Comparison of ENCODE assay signal across 11 cellular contexts in the genomic region with DNA sequence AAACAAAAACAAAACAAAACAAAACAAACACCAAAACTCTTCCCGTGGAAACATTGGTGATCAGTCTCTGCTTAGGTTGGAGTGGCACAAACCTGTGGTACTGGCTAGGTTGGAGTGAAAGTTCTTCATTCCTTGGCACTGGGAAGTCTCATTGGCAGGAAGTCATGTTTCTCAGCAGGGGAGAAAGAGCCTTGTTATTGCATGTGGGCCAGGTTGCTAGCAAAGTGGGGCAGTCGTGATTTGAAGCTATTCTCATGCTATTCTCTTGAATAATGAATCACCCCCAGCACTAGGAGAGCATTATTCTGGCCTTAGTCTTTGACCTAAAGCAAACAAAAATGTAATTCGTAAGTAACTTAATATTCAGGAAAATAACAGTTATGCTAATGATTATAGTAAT. TPM values are rescaled to one million over a fixed set of nuclear protein-coding genes. Genes with fewer than 3 reads are reported as not detected.
A peak's percentile ranks its signal among the peaks of the same experiment; 100 is the strongest.
DNase-seq lines count a peak whose midpoint lies in the region; ATAC-seq and TF ChIP-seq lines count a peak whose summit lies in the region.
"Had no signal": no experiment of that assay in that cellular context is flagged by ENCODE, and none has a peak within 500 bp of the region (broad histone marks: within the 10 kb centered on the region; RNA-seq: fewer than 3 reads in every experiment).

No MANE protein-coding gene starts in this region.

- no peak overlapping the region for H3K4ac ChIP-seq in mesenchymal stem cell (ENCODE audit: low read depth in 1 of 2, low read length in 2 of 2)

- WGBS in mesenchymal stem cell, result 69% methylated on average over 1 of the region's 3 CpGs

- no peak overlapping the region for H2AFZ ChIP-seq in mesenchymal stem cell (ENCODE audit: low read depth, low read length)

- no peak overlapping the region for H2BK120ac ChIP-seq in mesenchymal stem cell (ENCODE audit: low read depth, low read length)

- H3K4me1 Mint-ChIP-seq in activated CD4-positive, alpha-beta T cell treated with anti-CD3 and anti-CD28 coated beads, Interleukin-2, amount 10 ng/mL, durations not matched to agents 7 days and 5 days, result no peaks in the 10 kb centered on the region

- H2BK15ac ChIP-seq in mesenchymal stem cell (ENCODE audit: low read depth, poor library complexity, severe bottlenecking), result no peak overlapping the region

- no peak overlapping the region for H3K23ac ChIP-seq in mesenchymal stem cell (ENCODE audit: low read length in 2 of 2)

- peak overlapping the region; percentile 47 for H4K8ac ChIP-seq in mesenchymal stem cell (ENCODE audit: low read length)

- H3K27me3 ChIP-seq in mesenchymal stem cell (ENCODE audit: control insufficient read depth in 1 of 2, insufficient read depth in 1 of 2, low read length in 2 of 2), result no peaks in the 10 kb centered on the region
- H3K27me3 ChIP-seq: testis had no signal

- no peak overlapping the region for H2BK5ac ChIP-seq in mesenchymal stem cell (ENCODE audit: low read depth, low read length, poor library complexity, severe bottlenecking)

- CTCF ChIA-PET in activated CD4-positive, alpha-beta T cell treated with anti-CD3 and anti-CD28 coated beads, Interleukin-2, amount 10 ng/mL, durations not matched to agents 7 days and 5 days (lab: Charles Lee), result interaction anchor here (0.9 kb wide), 1 partner anchor 33 kb away, joined by 5 read pairs; no protein-coding TSS in a partner anchor

- no peaks in the 10 kb centered on the region for H3K36me3 ChIP-seq in mesenchymal stem cell (ENCODE audit: control insufficient read depth in 1 of 2, insufficient read depth in 2 of 2, low read depth in 1 of 2, low read length in 2 of 2)

- H3K27ac Mint-ChIP-seq in activated CD4-positive, alpha-beta T cell treated with anti-CD3 and anti-CD28 coated beads, Interleukin-2, amount 10 ng/mL, durations not matched to agents 7 days and 5 days, result no peak overlapping the region

- POLR2A ChIA-PET in activated CD4-positive, alpha-beta T cell treated with anti-CD3 and anti-CD28 coated beads, Interleukin-2, amount 10 ng/mL, durations not matched to agents 7 days and 5 days (lab: Charles Lee), result no interaction called here

- H3K9me3 ChIP-seq in mesenchymal stem cell (ENCODE audit: control insufficient read depth, low read length), result no peaks in the 10 kb centered on the region
- H3K9me3 ChIP-seq: testis had no signal

- H3K4me3 Mint-ChIP-seq in activated CD4-positive, alpha-beta T cell treated with anti-CD3 and anti-CD28 coated beads, Interleukin-2, amount 10 ng/mL, durations not matched to agents 7 days and 5 days, result no peak overlapping the region

- H3K4me1 ChIP-seq in mesenchymal stem cell (ENCODE audit: control insufficient read depth, insufficient read depth, low read depth, low read length), result peaks cover 5% of the 10 kb centered on the region
- H3K4me1 ChIP-seq: testis had no signal

- H3K4me3 ChIP-seq in AG10803 (ENCODE audit: low read length), result no peak overlapping the region
- no peak overlapping the region for H3K4me3 ChIP-seq in mesenchymal stem cell (ENCODE audit: insufficient read depth in 1 of 2, low read depth in 1 of 2, low read length in 2 of 2)
- H3K4me3 ChIP-seq: testis had no signal

- ATAC-seq in HG03280 (IDR thresholded peaks at IDR 0.05; ENCODE audit: unreplicated experiment) (no peak), HG02852 (IDR thresholded peaks at IDR 0.05; ENCODE audit: unreplicated experiment) (no peak)

- H3K79me1 ChIP-seq in mesenchymal stem cell (replicated peaks; ENCODE audit: low read length, poor library complexity, severe bottlenecking), result no peaks in the 10 kb centered on the region

- peak overlapping the region; percentile 18 to 24 for H3K18ac ChIP-seq in mesenchymal stem cell (ENCODE audit: low read depth in 1 of 2, low read length in 2 of 2)

- TF ChIP-seq CTCF in AG10803 (conservative IDR thresholded peaks at IDR 0.05; ENCODE audit: low read length), result no peak

- DNase-seq in AG10803 (ENCODE audit: low read depth), result peak; percentile 66
- DNase-seq in LHCN-M2 (ENCODE audit: low read depth), result peak; percentile 79
- peak; percentile 54 for DNase-seq in cerebellar cortex (ENCODE audit: low spot score)
- peak; percentile 44 for DNase-seq in mesenchymal stem cell
- no peak for DNase-seq in activated CD4-positive, alpha-beta T cell treated with anti-CD3 and anti-CD28 coated beads, Interleukin-2, amount 10 ng/mL, durations not matched to agents 7 days and 5 days
- DNase-seq in SIG-M5 (lab: John Stamatoyannopoulos, UW), result no peak
- DNase-seq: cortex of kidney, testis had no signal

- peaks cover 25% of the 10 kb centered on the region for H3K27me3 Mint-ChIP-seq in activated CD4-positive, alpha-beta T cell treated with anti-CD3 and anti-CD28 coated beads, Interleukin-2, amount 10 ng/mL, durations not matched to agents 7 days and 5 days

- H3K36me3 Mint-ChIP-seq in activated CD4-positive, alpha-beta T cell treated with anti-CD3 and anti-CD28 coated beads, Interleukin-2, amount 10 ng/mL, durations not matched to agents 7 days and 5 days (ENCODE audit: low read depth), result no peaks in the 10 kb centered on the region

- no peak overlapping the region for H4K91ac ChIP-seq in mesenchymal stem cell (ENCODE audit: low read length)

- no peaks in the 10 kb centered on the region for H3K9me3 Mint-ChIP-seq in activated CD4-positive, alpha-beta T cell treated with anti-CD3 and anti-CD28 coated beads, Interleukin-2, amount 10 ng/mL, durations not matched to agents 7 days and 5 days

- no peak overlapping the region for H3K9ac ChIP-seq in mesenchymal stem cell (ENCODE audit: low read length)

- H2AK5ac ChIP-seq in mesenchymal stem cell (ENCODE audit: low read length, severe bottlenecking), result no peak overlapping the region

- no peak overlapping the region for H3K14ac ChIP-seq in mesenchymal stem cell (ENCODE audit: low read length in 2 of 2)

- no peak overlapping the region for H3K4me2 ChIP-seq in mesenchymal stem cell (ENCODE audit: low read length, poor library complexity, severe bottlenecking)

- H2BK12ac ChIP-seq in mesenchymal stem cell (ENCODE audit: low read length in 2 of 2), result no peak overlapping the region

- H3K27ac ChIP-seq in mesenchymal stem cell (ENCODE audit: low read length, poor library complexity, severe bottlenecking), result no peak overlapping the region
- H3K27ac ChIP-seq: testis had no signal

RNA-seq across cellular contexts. Expression of a gene that starts 24.3 kb away (rescaled TPM):
- total RNA-seq in LHCN-M2 (2014; rRNA removed), result not detected in 2 replicates
- 0.02 TPM for polyA plus RNA-seq in LHCN-M2 (2012)
- 0.36 TPM for polyA plus RNA-seq in mesenchymal stem cell (2013, experiment 1 of 2)
- polyA plus RNA-seq in mesenchymal stem cell (2013, experiment 2 of 2), result 0.34 TPM
- total RNA-seq in activated CD4-positive, alpha-beta T cell treated with anti-CD3 and anti-CD28 coated beads, Interleukin-2, amount 10 ng/mL, durations not matched to agents 7 days and 5 days, result not detected
- polyA plus RNA-seq: neural cell had no signal

Comparison
In these comparisons a context has a peak if more than half of its experiments do, and no peak if none do; other contexts are left out.
1. DNase-seq: peak in AG10803 (single experiment), LHCN-M2 (single experiment), cerebellar cortex (single experiment) and mesenchymal stem cell (single experiment); none in activated CD4-positive, alpha-beta T cell treated with anti-CD3 and anti-CD28 coated beads, Interleukin-2, amount 10 ng/mL, durations not matched to agents 7 days and 5 days (single experiment) and SIG-M5 (single experiment).